In the genomic region with DNA sequence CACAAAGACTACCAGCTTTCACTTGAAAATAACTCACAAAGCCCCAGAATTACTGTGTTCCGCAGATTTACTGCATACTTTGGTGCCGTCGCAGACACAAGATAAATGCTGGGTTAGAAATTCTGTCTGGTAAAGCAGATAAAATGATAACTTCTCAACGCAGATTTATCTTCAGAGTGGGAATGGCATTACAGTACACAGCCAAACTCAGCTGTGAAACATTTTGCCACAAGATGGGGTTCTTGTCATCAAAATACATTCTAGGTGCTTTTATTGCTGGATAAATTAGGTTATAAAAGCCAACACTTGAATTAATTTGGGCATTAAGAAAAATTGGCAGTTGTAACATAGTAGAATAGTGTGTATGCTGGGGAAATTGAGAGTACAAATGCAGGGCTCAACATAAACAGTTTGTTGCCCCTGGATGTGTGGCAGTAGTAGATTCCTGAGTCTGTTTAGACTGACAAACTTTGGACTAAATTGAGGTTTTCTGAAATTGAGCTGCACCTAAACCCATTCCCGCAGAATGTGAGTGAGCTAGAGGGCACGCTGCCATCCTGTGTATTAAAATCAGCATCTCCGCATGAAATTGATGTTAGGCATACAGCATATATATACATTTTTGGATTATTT, we compare ENCODE assay signal across 9 cellular contexts.
DNase-seq lines count a peak whose midpoint lies in the region; ATAC-seq and TF ChIP-seq lines count a peak whose summit lies in the region.
"Had no signal": no experiment of that assay in that cellular context is flagged by ENCODE, and none has a peak within 500 bp of the region (broad histone marks: within the 10 kb centered on the region; RNA-seq: fewer than 3 reads in every experiment).

No MANE protein-coding gene starts in this region.

- H3K9me3 Mint-ChIP-seq in memory B cell: no peaks in the 10 kb centered on the region

- H3K36me3 ChIP-seq in HUES64 (ENCODE audit: insufficient read depth, low read length): peaks cover 57% of the 10 kb centered on the region

- no peak overlapping the region for H3K4me3 ChIP-seq in HUES64 (ENCODE audit: low read length)
- no peak overlapping the region for H3K4me3 ChIP-seq in dorsolateral prefrontal cortex

- no peaks in the 10 kb centered on the region for H3K27me3 Mint-ChIP-seq in memory B cell

- H3K27me3 ChIP-seq in HUES64 (ENCODE audit: insufficient read depth, low read length) (no peaks in the 10 kb centered on the region), dorsolateral prefrontal cortex (no peaks in the 10 kb centered on the region)

- H3K36me3 Mint-ChIP-seq in memory B cell: peaks cover 15% of the 10 kb centered on the region

- TF ChIP-seq CTCF in AG09319 (IDR thresholded peaks at IDR 0.05; ENCODE audit: low read depth, low read length) (peak; percentile 57), dorsolateral prefrontal cortex (IDR thresholded peaks at IDR 0.05 in 54 of 56, conservative IDR thresholded peaks at IDR 0.05 in 2 of 56; ENCODE audit: low read depth in 1 of 56, partially characterized antibody in 56 of 56) (peak in 43 of 56 donors; percentile 10 to 66 (median 30))

- no peaks in the 10 kb centered on the region for H3K4me1 Mint-ChIP-seq in memory B cell

- no peak overlapping the region for H3K9ac ChIP-seq in HUES64 (ENCODE audit: low read depth, low read length)

- DNase-seq in AG09319 (ENCODE audit: extremely low read depth, low read depth) (no peak), dorsolateral prefrontal cortex (no peak), memory B cell (ENCODE audit: low spot score in 2 of 2) (no peak), NCI-H146 (lab: John Stamatoyannopoulos, UW) (no peak), amygdala (lab: John Stamatoyannopoulos, UW) (no peak), glomerular visceral epithelial cell (ENCODE audit: extremely low spot score) (no peak)
- DNase-seq: NCI-H1930 had no signal

- intact Hi-C loops in dorsolateral prefrontal cortex (cut with DNase I): no loop called here

- peak overlapping the region; percentile 44; the same call in 1 of the 2 replicates for H3K27ac ChIP-seq in HUES64 (ENCODE audit: low read depth, low read length)
- no peak overlapping the region for H3K27ac ChIP-seq in dorsolateral prefrontal cortex

- H3K4me1 ChIP-seq in HUES64 (ENCODE audit: insufficient read depth, low read length): peaks cover 30% of the 10 kb centered on the region

- H3K9me3 ChIP-seq in HUES64 (ENCODE audit: insufficient read depth, low read depth, low read length): no peaks in the 10 kb centered on the region

- H3K27ac Mint-ChIP-seq in memory B cell: no peak overlapping the region

- ATAC-seq in memory B cell (ENCODE audit: low read depth) (peak; percentile 37), HG03135 (IDR thresholded peaks at IDR 0.05; ENCODE audit: unreplicated experiment) (no peak)

- no peak overlapping the region for H3K4me3 Mint-ChIP-seq in memory B cell

- 76% methylated on average over 6 of the region's 7 CpGs for WGBS in HUES64
